ENCODE assay signal across 16 cellular contexts in genomic region chr21:34859976-34860653, GRCh38.
DNase-seq lines count a peak whose midpoint lies in the region; ATAC-seq and TF ChIP-seq lines count a peak whose summit lies in the region.
"Had no signal": no experiment of that assay in that cellular context is flagged by ENCODE, and none has a peak within 500 bp of the region (broad histone marks: within the 10 kb centered on the region; RNA-seq: fewer than 3 reads in every experiment).

No MANE protein-coding gene starts in this region.

- no peak overlapping the region for H3K4me3 Mint-ChIP-seq in activated naive CD4-positive, alpha-beta T cell treated with anti-CD3 and anti-CD28 coated beads, Interleukin-2, amount 50 U/mL, for 24 hours
- H3K4me3 Mint-ChIP-seq in activated naive CD8-positive, alpha-beta T cell: no peak overlapping the region
- no peak overlapping the region for H3K4me3 Mint-ChIP-seq in stimulated activated effector memory CD8-positive, alpha-beta T cell treated with anti-CD3 and anti-CD28 coated beads, Interleukin-12 subunit alpha, Interleukin-12 subunit beta, amount 100 ng/mL, for 72 hours
- H3K4me3 Mint-ChIP-seq: B cell; CD4-positive, alpha-beta T cell had no signal

- H3K27ac Mint-ChIP-seq in activated naive CD4-positive, alpha-beta T cell treated with anti-CD3 and anti-CD28 coated beads, Interleukin-2, amount 50 U/mL, for 24 hours: peak overlapping the region; percentile 73
- peak overlapping the region; percentile 3 for H3K27ac Mint-ChIP-seq in activated naive CD8-positive, alpha-beta T cell
- H3K27ac Mint-ChIP-seq in stimulated activated effector memory CD8-positive, alpha-beta T cell treated with anti-CD3 and anti-CD28 coated beads, Interleukin-12 subunit alpha, Interleukin-12 subunit beta, amount 100 ng/mL, for 72 hours: peak overlapping the region; percentile 86
- H3K27ac Mint-ChIP-seq: B cell; CD4-positive, alpha-beta T cell had no signal

- H3K9me3 ChIP-seq in HEK293 (ENCODE audit: control insufficient read depth, insufficient read depth, low read depth, low read length): no peaks in the 10 kb centered on the region

- peaks cover 11% of the 10 kb centered on the region for H3K4me1 ChIP-seq in HEK293 (ENCODE audit: control insufficient read depth, insufficient read depth, low read length)

- TF ChIP-seq CTCF in HEK293 (tag by site-specific recombination; IDR thresholded peaks at IDR 0.05): no peak

- no peak overlapping the region for H3K27ac ChIP-seq in HEK293 (ENCODE audit: extremely low read depth, low read depth, low read length)

- H3K36me3 ChIP-seq in HEK293 (ENCODE audit: control insufficient read depth in 2 of 2, insufficient read depth in 1 of 2, low read length in 2 of 2): peaks cover 0 to 11% of the 10 kb centered on the region in 2 experiments; a peak in 1 of 3 replicates

- CTCF ChIA-PET in HEK293 (lab: Yijun Ruan, JAX): interaction anchor here (0.6 kb wide), 1 partner anchor 59 kb away, joined by 3 read pairs; no protein-coding TSS in a partner anchor

- H3K4me1 Mint-ChIP-seq in activated naive CD4-positive, alpha-beta T cell treated with anti-CD3 and anti-CD28 coated beads, Interleukin-2, amount 50 U/mL, for 24 hours: peaks cover 45% of the 10 kb centered on the region
- peaks cover 10% of the 10 kb centered on the region for H3K4me1 Mint-ChIP-seq in activated naive CD8-positive, alpha-beta T cell (ENCODE audit: low read depth)
- peaks cover 51% of the 10 kb centered on the region for H3K4me1 Mint-ChIP-seq in stimulated activated effector memory CD8-positive, alpha-beta T cell treated with anti-CD3 and anti-CD28 coated beads, Interleukin-12 subunit alpha, Interleukin-12 subunit beta, amount 100 ng/mL, for 72 hours

- POLR2A ChIA-PET in HEK293 (lab: Yijun Ruan, JAX): no interaction called here

- no peak for DNase-seq in activated naive CD4-positive, alpha-beta T cell (lab: John Stamatoyannopoulos, UW)
- no peak for DNase-seq in stimulated activated effector memory CD8-positive, alpha-beta T cell treated with anti-CD3 and anti-CD28 coated beads, Interleukin-12 subunit alpha, Interleukin-12 subunit beta, amount 100 ng/mL, for 72 hours (ENCODE audit: low spot score in 2 of 2)
- no peak for DNase-seq in cortex of kidney (lab: John Stamatoyannopoulos, UW)
- DNase-seq: CD4-positive, alpha-beta T cell; DMS53; KG1; NCI-H1048; NCI-H146; NCI-H2081; NCI-H748 treated with DMSO at 0.1 percent for 48 hours; PC-3 had no signal

- ATAC-seq in stimulated activated effector memory CD8-positive, alpha-beta T cell treated with anti-CD3 and anti-CD28 coated beads, Interleukin-12 subunit alpha, Interleukin-12 subunit beta, amount 100 ng/mL, for 72 hours: no peak
- ATAC-seq in HG03045 (IDR thresholded peaks at IDR 0.05; ENCODE audit: unreplicated experiment): no peak
- ATAC-seq: PC-3 had no signal

- H3K27me3 Mint-ChIP-seq in activated naive CD4-positive, alpha-beta T cell treated with anti-CD3 and anti-CD28 coated beads, Interleukin-2, amount 50 U/mL, for 24 hours: no peaks in the 10 kb centered on the region
- H3K27me3 Mint-ChIP-seq in activated naive CD8-positive, alpha-beta T cell: no peaks in the 10 kb centered on the region
- H3K27me3 Mint-ChIP-seq: B cell; CD4-positive, alpha-beta T cell had no signal

- no peak overlapping the region for H3K4me3 ChIP-seq in HEK293 (ENCODE audit: low read depth, low read length)

- H3K9me3 Mint-ChIP-seq in activated naive CD4-positive, alpha-beta T cell treated with anti-CD3 and anti-CD28 coated beads, Interleukin-2, amount 50 U/mL, for 24 hours: no peaks in the 10 kb centered on the region
- no peaks in the 10 kb centered on the region for H3K9me3 Mint-ChIP-seq in activated naive CD8-positive, alpha-beta T cell (ENCODE audit: low read depth)
- H3K9me3 Mint-ChIP-seq in stimulated activated effector memory CD8-positive, alpha-beta T cell treated with anti-CD3 and anti-CD28 coated beads, Interleukin-12 subunit alpha, Interleukin-12 subunit beta, amount 100 ng/mL, for 72 hours: no peaks in the 10 kb centered on the region
- H3K9me3 Mint-ChIP-seq: CD4-positive, alpha-beta T cell had no signal

- peaks cover 23% of the 10 kb centered on the region for H3K36me3 Mint-ChIP-seq in activated naive CD4-positive, alpha-beta T cell treated with anti-CD3 and anti-CD28 coated beads, Interleukin-2, amount 50 U/mL, for 24 hours
- peaks cover 25% of the 10 kb centered on the region for H3K36me3 Mint-ChIP-seq in activated naive CD8-positive, alpha-beta T cell
- peaks cover 100% of the 10 kb centered on the region for H3K36me3 Mint-ChIP-seq in stimulated activated effector memory CD8-positive, alpha-beta T cell treated with anti-CD3 and anti-CD28 coated beads, Interleukin-12 subunit alpha, Interleukin-12 subunit beta, amount 100 ng/mL, for 72 hours

TF ChIP-seq in HEK293, 187 proteins besides CTCF, POLR2A, EP300 and RAD21:
- TF ChIP-seq KLF10 (tag by site-specific recombination; IDR thresholded peaks at IDR 0.05) (no peak), SCRT2 (tag by site-specific recombination; IDR thresholded peaks at IDR 0.05) (peak; percentile 62; the same call in 1 of the 2 replicates), ZSCAN4 (tag by site-specific recombination; IDR thresholded peaks at IDR 0.05) (peak; percentile 32; the same call in 1 of the 2 replicates)

Comparison
In these comparisons a context has a peak if more than half of its experiments do, and no peak if none do; other contexts are left out.
1. H3K27ac Mint-ChIP-seq: peak in every context shown above with its lines; median percentile 86 in stimulated activated effector memory CD8-positive, alpha-beta T cell treated with anti-CD3 and anti-CD28 coated beads, Interleukin-12 subunit alpha, Interleukin-12 subunit beta, amount 100 ng/mL, for 72 hours; 73 in activated naive CD4-positive, alpha-beta T cell treated with anti-CD3 and anti-CD28 coated beads, Interleukin-2, amount 50 U/mL, for 24 hours; 3 in activated naive CD8-positive, alpha-beta T cell.